In the genomic region with DNA sequence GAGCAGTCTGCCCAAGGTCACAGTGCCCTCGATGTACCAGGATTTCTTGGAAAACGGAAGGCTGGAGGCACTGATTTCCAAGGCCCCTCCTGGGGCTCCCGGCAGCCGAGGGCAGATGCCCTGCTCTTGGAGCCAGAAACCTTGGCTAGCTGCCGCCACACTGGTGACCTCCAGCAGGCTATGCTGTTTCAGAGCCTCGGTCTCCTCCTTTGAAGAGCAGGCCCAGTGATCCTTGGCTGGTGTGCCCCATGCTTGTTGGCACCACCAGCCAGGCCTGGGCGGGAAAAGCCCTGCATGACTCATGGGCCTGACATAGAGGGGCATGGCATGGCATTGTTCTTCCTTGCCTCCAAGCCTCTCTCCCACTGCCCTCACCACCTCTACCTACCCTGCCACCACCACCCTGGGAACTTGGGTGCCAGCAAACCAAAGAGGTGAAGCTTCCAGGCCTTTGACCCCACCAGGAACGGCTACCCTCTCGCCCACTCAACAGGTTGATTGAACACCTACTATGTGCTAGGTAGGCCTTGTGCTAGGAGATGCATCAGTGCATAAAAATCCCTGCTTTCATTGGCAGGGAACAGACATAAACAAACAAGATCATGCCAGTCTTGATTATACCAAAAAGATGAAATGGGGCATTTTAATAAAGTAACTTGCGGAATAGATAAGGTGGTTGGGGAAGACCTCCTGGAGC, we compare ENCODE assay signal across 19 cellular contexts. TPM values are rescaled to one million over a fixed set of nuclear protein-coding genes. Genes with fewer than 3 reads are reported as not detected.
A peak's percentile ranks its signal among the peaks of the same experiment; 100 is the strongest.
DNase-seq lines count a peak whose midpoint lies in the region; ATAC-seq and TF ChIP-seq lines count a peak whose summit lies in the region.
"Had no signal": no experiment of that assay in that cellular context is flagged by ENCODE, and none has a peak within 500 bp of the region (broad histone marks: within the 10 kb centered on the region; RNA-seq: fewer than 3 reads in every experiment).

No MANE protein-coding gene starts in this region.

- no peaks in the 10 kb centered on the region for H3K36me3 Mint-ChIP-seq in immature natural killer cell

- H3K27me3 Mint-ChIP-seq in immature natural killer cell (ENCODE audit: low read depth in 3 of 3): peaks cover 12 to 22% (median 15%) of the 10 kb centered on the region in 3 donors

- BruUV-seq in A673 (replicated peaks; lab: Mats Ljungman, UMichigan): no TSS peak

- H3K27me3 ChIP-seq in A673 (replicated peaks; ENCODE audit: insufficient read depth, low read depth, low read length, poor library complexity) (no peaks in the 10 kb centered on the region), testis (no peaks in the 10 kb centered on the region)
- H3K27me3 ChIP-seq: brain microvascular endothelial cell, SJCRH30 had no signal

- no peak for TF ChIP-seq POLR2A in testis (IDR thresholded peaks at IDR 0.05)

- no peak overlapping the region for H3K9ac ChIP-seq in SK-N-MC (ENCODE audit: insufficient read length)

- no peak overlapping the region for H3K4me3 ChIP-seq in A673 (ENCODE audit: low read depth, low read length, poor library complexity, severe bottlenecking)
- no peak overlapping the region for H3K4me3 ChIP-seq in SK-N-MC
- no peak overlapping the region for H3K4me3 ChIP-seq in testis
- H3K4me3 ChIP-seq: SJCRH30 had no signal

- peak overlapping the region in 3 of 5 donors; percentile 0 to 36 (median 33) for H3K4me3 Mint-ChIP-seq in immature natural killer cell

- no peaks in the 10 kb centered on the region for H3K9me3 Mint-ChIP-seq in immature natural killer cell

- ATAC-seq in HG03565 (IDR thresholded peaks at IDR 0.05; ENCODE audit: unreplicated experiment): no peak

- H3K27ac ChIP-seq in A673 (ENCODE audit: low read depth, low read length, poor library complexity, severe bottlenecking) (peak overlapping the region; percentile 59), SK-N-MC (peak overlapping the region; percentile 21; the same call in 1 of the 2 replicates), testis (no peak overlapping the region)
- H3K27ac ChIP-seq: brain microvascular endothelial cell, SJCRH30 had no signal

- CTCF ChIA-PET in A673 (lab: Charles Lee): interaction anchor here (1.1 to 1.5 kb wide), 2 partner anchors 16 to 62 kb away, joined by 3 read pairs; no protein-coding TSS in a partner anchor

- no peak for TF ChIP-seq CTCF in A673 (conservative IDR thresholded peaks at IDR 0.05; ENCODE audit: low read depth, low read length)
- no peak for TF ChIP-seq CTCF in testis (IDR thresholded peaks at IDR 0.05)

- H3K36me3 ChIP-seq in A673 (ENCODE audit: insufficient read depth, low read length, poor library complexity, severe bottlenecking) (peaks cover 10% of the 10 kb centered on the region), SK-N-MC (ENCODE audit: insufficient read depth, low read length) (no peaks in the 10 kb centered on the region; the same call in 1 of the 2 replicates), testis (ENCODE audit: low read depth, missing control alignments) (no peaks in the 10 kb centered on the region)
- H3K36me3 ChIP-seq: brain microvascular endothelial cell, esophagus squamous epithelium, SJCRH30 had no signal

- WGBS in testis, 2 donors: 64 to 91% methylated on average over 3 to 9 of the region's 10 CpGs

- intact Hi-C loops in A673 (cut with micrococcal nuclease; ENCODE audit: unreplicated experiment): loop anchor here (5.0 kb wide), 1 partner anchor 56 kb away; no protein-coding TSS in a partner anchor
- intact Hi-C loops in posterior vena cava (cut with DNase I): no loop called here
- intact Hi-C loops in testis (cut with DNase I; ENCODE audit: low total_unique reads): no loop called here

- H3K9me3 ChIP-seq in A673 (ENCODE audit: low read depth, low read length, poor library complexity, severe bottlenecking) (no peaks in the 10 kb centered on the region), SK-N-MC (ENCODE audit: low read depth, low read length) (no peaks in the 10 kb centered on the region), testis (no peaks in the 10 kb centered on the region)
- H3K9me3 ChIP-seq: esophagus squamous epithelium, SJCRH30 had no signal

- H3K27ac Mint-ChIP-seq in immature natural killer cell: no peak overlapping the region

- peaks cover 64% of the 10 kb centered on the region for H3K4me1 ChIP-seq in A673 (ENCODE audit: insufficient read depth, low read length, poor library complexity, severe bottlenecking)
- H3K4me1 ChIP-seq in testis: peaks cover 24% of the 10 kb centered on the region

- POLR2A ChIA-PET in A673 (lab: Charles Lee; ENCODE audit: low non-redundant PET): interaction anchor here (0.6 kb wide), 1 partner anchor 1094 kb away, joined by 7 read pairs; no protein-coding TSS in a partner anchor

- H3K4me1 Mint-ChIP-seq in immature natural killer cell: peaks cover 7 to 24% of the 10 kb centered on the region in 2 donors

- no peak for DNase-seq in A673 (ENCODE audit: low spot score)
- peak; percentile 44 for DNase-seq in H4 (ENCODE audit: low spot score)
- no peak for DNase-seq in SK-N-MC (ENCODE audit: low read depth, low spot score)
- DNase-seq in immature natural killer cell: no peak
- no peak for DNase-seq in posterior vena cava (ENCODE audit: low spot score)
- no peak for DNase-seq in GM19240 (ENCODE audit: insufficient read length, low spot score)
- no peak for DNase-seq in testis
- DNase-seq: activated CD4-positive, alpha-beta T cell treated with anti-CD3 and anti-CD28 coated beads, Interleukin-2, amount 50 U/mL, for 1 hour; activated naive CD4-positive, alpha-beta T cell treated with anti-CD3 and anti-CD28 coated beads, Interleukin-2, amount 50 U/mL, for 16 hours; activated T-cell treated with anti-CD3 and anti-CD28 coated beads for 4 hours; brain microvascular endothelial cell; dermis blood vessel endothelial cell; esophagus squamous epithelium; kidney; mesendoderm; SJCRH30; stimulated activated CD4-positive, alpha-beta T cell treated with anti-CD3 and anti-CD28 coated beads, Interleukin-2, amount 100 ng/mL, for 48 hours had no signal

RNA-seq across cellular contexts. Expression of a gene that starts 1.6 kb away (rescaled TPM):
- total RNA-seq in A673 (2021) (59.1 TPM in 2 replicates), posterior vena cava (10 to 100 TPM in 1 of 2 donors, 1 to 10 TPM in 1; 8.5 to 12.5 TPM), testis (10 to 100 TPM; 14.3 to 20.6 TPM)
- total RNA-seq in H4 (2014; rRNA removed; shearing (Covaris generic)): 0.45 and 4.6 TPM in 2 replicates
- polyA plus RNA-seq in immature natural killer cell (1 to 10 TPM; 1.4 to 4.6 (median 4.2) TPM), testis (ENCODE audit: insufficient read depth, low read depth, low replicate concordance) (16.9 TPM)

RNA-seq across cellular contexts. Expression of a gene that starts 2.0 kb away (rescaled TPM):
- total RNA-seq in A673 (2021): 69.7 and 69.8 TPM in 2 replicates
- total RNA-seq in H4 (2014; rRNA removed; shearing (Covaris generic)): 0.68 and 2.2 TPM in 2 replicates
- polyA plus RNA-seq in immature natural killer cell: not detected
- total RNA-seq in posterior vena cava: under 1 TPM; 0.19 to 0.37 TPM
- total RNA-seq in testis: 1 to 10 TPM; 4.5 to 5.4 TPM
- polyA plus RNA-seq in testis (ENCODE audit: insufficient read depth, low read depth, low replicate concordance): 4.1 TPM
- total RNA-seq: SJCRH30 had no signal

RNA-seq across cellular contexts. Expression of a gene that starts 48.7 kb away (rescaled TPM):
- total RNA-seq in A673 (2021) (not detected in 2 replicates), posterior vena cava (not detected), testis (not detected)
- not detected in 2 replicates for total RNA-seq in H4 (2014; rRNA removed; shearing (Covaris generic))
- polyA plus RNA-seq in immature natural killer cell (not detected), testis (ENCODE audit: insufficient read depth, low read depth, low replicate concordance) (not detected)
- total RNA-seq: dermis blood vessel endothelial cell, esophagus squamous epithelium, kidney, omental fat pad, SJCRH30 had no signal

Comparison
In these comparisons a context has a peak if more than half of its experiments do, and no peak if none do; other contexts are left out.
1. H3K27ac ChIP-seq: peak in A673 (single experiment) and SK-N-MC (single experiment); none in testis (0 of 2).
2. RNA of a gene that starts 2.0 kb away (total RNA-seq): 69.7 to 69.8 TPM in A673; 4.5 to 5.4 TPM in testis, 0.68 to 2.2 TPM in H4 and 0.19 to 0.37 TPM in posterior vena cava; every median in the first group is over 10 times any median in the second.